ENCODE assay signal across 28 cellular contexts in the genomic region with DNA sequence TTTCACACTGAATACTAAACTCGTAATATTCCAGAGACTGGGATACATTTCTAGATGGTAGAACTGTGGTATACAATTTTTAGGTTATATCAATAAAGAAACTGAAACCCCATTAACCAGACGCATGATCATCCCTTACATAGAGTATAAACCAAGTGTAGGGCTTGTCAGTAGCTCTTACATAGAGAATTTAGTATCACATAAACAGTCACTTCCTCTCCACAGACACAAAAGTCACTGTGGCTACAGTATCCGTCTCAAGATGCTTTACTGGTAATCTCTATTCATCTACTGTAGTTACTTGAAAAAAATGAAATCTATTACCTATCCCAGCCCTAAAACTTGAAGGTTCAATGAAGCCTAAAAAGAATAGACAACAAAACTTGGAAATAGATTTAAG.
"Had no signal": no experiment of that assay in that cellular context is flagged by ENCODE, and none has a peak within 500 bp of the region (broad histone marks: within the 10 kb centered on the region; RNA-seq: fewer than 3 reads in every experiment).

No MANE protein-coding gene starts in this region.

- H3K4me1 Mint-ChIP-seq: natural killer cell; nephron; neural progenitor cell; stimulated activated effector memory CD8-positive, alpha-beta T cell treated with anti-CD3 and anti-CD28 coated beads, Interleukin-12 subunit alpha, Interleukin-12 subunit beta, amount 100 ng/mL, for 72 hours; stimulated activated naive B cell treated with anti-CD40 and anti-IgM and Interleukin-4, amounts not matched to agents 10 μg/mL and 1 μg/mL and 100 μg/mL, for 72 hours had no signal

- H3K4me2 ChIP-seq: neural progenitor cell had no signal

- H3K4me3 Mint-ChIP-seq: natural killer cell; nephron; neural progenitor cell; stimulated activated effector memory CD8-positive, alpha-beta T cell treated with anti-CD3 and anti-CD28 coated beads, Interleukin-12 subunit alpha, Interleukin-12 subunit beta, amount 100 ng/mL, for 72 hours; stimulated activated naive B cell treated with anti-CD40 and anti-IgM and Interleukin-4, amounts not matched to agents 10 μg/mL and 1 μg/mL and 100 μg/mL, for 72 hours; stimulated activated naive CD8-positive, alpha-beta T cell treated with anti-CD3 and anti-CD28 coated beads, Interleukin-15, Interleukin-2, amounts not matched to agents 100 ng/mL and 50 ng/mL, for 24 hours; type B pancreatic cell had no signal

- H3K9me3 ChIP-seq: ovary, right lobe of liver, sigmoid colon, thoracic aorta, thyroid gland, transverse colon, upper lobe of right lung, uterus had no signal

- H3K27me3 Mint-ChIP-seq: progenitor cell of endocrine pancreas; stimulated activated naive B cell treated with anti-CD40 and anti-IgM and Interleukin-4, amounts not matched to agents 10 μg/mL and 1 μg/mL and 100 μg/mL, for 72 hours; stimulated activated naive CD8-positive, alpha-beta T cell treated with anti-CD3 and anti-CD28 coated beads, Interleukin-15, Interleukin-2, amounts not matched to agents 100 ng/mL and 50 ng/mL, for 24 hours had no signal

- H3K4me1 ChIP-seq: neural progenitor cell, parathyroid adenoma, psoas muscle, right lobe of liver, sigmoid colon, stomach, thyroid gland, transverse colon, upper lobe of right lung, uterus had no signal

- H3K36me3 ChIP-seq: neural progenitor cell, ovary, right lobe of liver, sigmoid colon, stomach, thoracic aorta, thyroid gland, transverse colon, upper lobe of right lung, uterus had no signal

- H3K9ac ChIP-seq: neural progenitor cell, parathyroid adenoma had no signal

- DNase-seq: natural killer cell; occipital lobe; ovary; posterior cingulate gyrus; psoas muscle; right cardiac atrium; right lobe of liver; sigmoid colon; small intestine; stimulated activated CD4-positive, alpha-beta T cell treated with anti-CD3 and anti-CD28 coated beads, Interleukin-15, amount 100 ng/mL, for 24 hours; stimulated activated CD4-positive, alpha-beta T cell treated with anti-CD3 and anti-CD28 coated beads, Interleukin-2, amount 100 ng/mL, for 24 hours; stimulated activated CD4-positive, alpha-beta T cell treated with anti-CD3 and anti-CD28 coated beads, Interleukin-2, amount 100 ng/mL, for 48 hours; stimulated activated CD4-positive, alpha-beta T cell treated with anti-CD3 and anti-CD28 coated beads, Interleukin-4, amount 100 ng/mL, for 24 hours; stimulated activated naive B cell treated with anti-CD40 and anti-IgM and Interleukin-4, amounts not matched to agents 10 μg/mL and 1 μg/mL and 100 μg/mL, for 72 hours; stimulated activated naive CD4-positive, alpha-beta T cell treated with Interleukin-2 at 50 U/mL for 16 hours; stomach; thyroid gland; transverse colon; upper lobe of right lung; uterus had no signal

- H3K79me2 ChIP-seq: parathyroid adenoma had no signal

- H3K27me3 ChIP-seq: neural progenitor cell, ovary, right lobe of liver, sigmoid colon, stomach, thyroid gland, transverse colon, upper lobe of right lung, uterus had no signal

- H3K27ac Mint-ChIP-seq: natural killer cell; nephron; neural progenitor cell; progenitor cell of endocrine pancreas; stimulated activated effector memory CD8-positive, alpha-beta T cell treated with anti-CD3 and anti-CD28 coated beads, Interleukin-12 subunit alpha, Interleukin-12 subunit beta, amount 100 ng/mL, for 72 hours; stimulated activated naive B cell treated with anti-CD40 and anti-IgM and Interleukin-4, amounts not matched to agents 10 μg/mL and 1 μg/mL and 100 μg/mL, for 72 hours; stimulated activated naive CD8-positive, alpha-beta T cell treated with anti-CD3 and anti-CD28 coated beads, Interleukin-15, Interleukin-2, amounts not matched to agents 100 ng/mL and 50 ng/mL, for 24 hours; type B pancreatic cell had no signal

- H3K27ac ChIP-seq: neural progenitor cell, ovary, parathyroid adenoma, psoas muscle, right lobe of liver, sigmoid colon, stomach, thoracic aorta, thyroid gland, transverse colon, upper lobe of right lung, uterus had no signal

- H2AFZ ChIP-seq: neural progenitor cell, parathyroid adenoma had no signal

- H3K9me3 Mint-ChIP-seq: nephron, neural progenitor cell, type B pancreatic cell had no signal

- H3K36me3 Mint-ChIP-seq: natural killer cell; neural progenitor cell; stimulated activated effector memory CD8-positive, alpha-beta T cell treated with anti-CD3 and anti-CD28 coated beads, Interleukin-12 subunit alpha, Interleukin-12 subunit beta, amount 100 ng/mL, for 72 hours; stimulated activated naive B cell treated with anti-CD40 and anti-IgM and Interleukin-4, amounts not matched to agents 10 μg/mL and 1 μg/mL and 100 μg/mL, for 72 hours; type B pancreatic cell had no signal

- H3K4me3 ChIP-seq: neural progenitor cell, ovary, psoas muscle, right lobe of liver, sigmoid colon, stomach, thoracic aorta, thyroid gland, transverse colon, upper lobe of right lung, uterus had no signal

- ATAC-seq: natural killer cell; psoas muscle; right cardiac atrium; right lobe of liver; stimulated activated effector memory CD8-positive, alpha-beta T cell treated with anti-CD3 and anti-CD28 coated beads, Interleukin-12 subunit alpha, Interleukin-12 subunit beta, amount 100 ng/mL, for 72 hours; stimulated activated naive B cell treated with anti-CD40 and anti-IgM and Interleukin-4, amounts not matched to agents 10 μg/mL and 1 μg/mL and 100 μg/mL, for 72 hours; upper lobe of right lung had no signal
